10 cellular contexts compared by ENCODE assay signal in the genomic region with DNA sequence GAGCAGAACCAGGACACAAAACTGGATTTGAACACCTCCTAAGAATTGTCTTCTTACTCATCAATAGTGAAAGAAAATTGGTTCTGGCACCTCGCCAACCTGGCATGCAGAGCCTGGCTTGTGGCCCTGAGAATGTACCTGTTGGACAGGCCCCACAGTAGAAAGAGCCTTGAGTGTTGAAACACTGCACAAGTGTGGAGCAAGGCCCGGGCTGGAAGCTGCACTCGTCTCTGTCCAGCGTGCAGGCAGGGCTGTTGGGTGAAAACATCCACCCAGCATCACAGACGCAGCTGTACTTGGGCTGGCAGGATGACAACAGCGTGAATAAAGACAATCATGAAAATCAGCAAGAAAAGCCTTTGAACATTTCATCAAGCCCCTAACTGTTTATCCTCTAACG. TPM values are rescaled to one million over a fixed set of nuclear protein-coding genes. Genes with fewer than 3 reads are reported as not detected.
DNase-seq lines count a peak whose midpoint lies in the region; ATAC-seq and TF ChIP-seq lines count a peak whose summit lies in the region.
"Had no signal": no experiment of that assay in that cellular context is flagged by ENCODE, and none has a peak within 500 bp of the region (broad histone marks: within the 10 kb centered on the region; RNA-seq: fewer than 3 reads in every experiment).

No MANE protein-coding gene starts in this region.

- H3K4me1 ChIP-seq in cardiac muscle cell (ENCODE audit: low read depth), result no peaks in the 10 kb centered on the region
- H3K4me1 ChIP-seq in lung (ENCODE audit: control insufficient read depth in 2 of 2, insufficient read depth in 2 of 2, low read length in 2 of 2), result no peaks in the 10 kb centered on the region
- no peaks in the 10 kb centered on the region for H3K4me1 ChIP-seq in upper lobe of right lung

- H3K36me3 ChIP-seq in cardiac muscle cell (no peaks in the 10 kb centered on the region), lung (ENCODE audit: control insufficient read depth in 2 of 2, insufficient read depth in 2 of 2, low read length in 2 of 2) (no peaks in the 10 kb centered on the region), upper lobe of right lung (no peaks in the 10 kb centered on the region)

- no peaks in the 10 kb centered on the region for H3K27me3 ChIP-seq in cardiac muscle cell
- H3K27me3 ChIP-seq in lung (ENCODE audit: control insufficient read depth, insufficient read depth), result no peaks in the 10 kb centered on the region
- H3K27me3 ChIP-seq in upper lobe of right lung, result no peaks in the 10 kb centered on the region

- no peak overlapping the region for H3K27ac ChIP-seq in cardiac muscle cell
- H3K27ac ChIP-seq in lung (ENCODE audit: low read depth in 1 of 2, low read length in 1 of 2), result no peak overlapping the region
- no peak overlapping the region for H3K27ac ChIP-seq in upper lobe of right lung

- TF ChIP-seq CTCF in cardiac muscle cell (IDR thresholded peaks at IDR 0.05; ENCODE audit: low read depth, low read length) (no peak), cardiac fibroblast (IDR thresholded peaks at IDR 0.05; ENCODE audit: low read depth, low read length) (no peak), lung (IDR thresholded peaks at IDR 0.05; ENCODE audit: control extremely low read depth, extremely low read depth) (no peak), upper lobe of right lung (IDR thresholded peaks at IDR 0.05) (no peak), omental fat pad (IDR thresholded peaks at IDR 0.05) (no peak)

- ATAC-seq in Right ventricle myocardium inferior (no peak), lung (ENCODE audit: insufficient read depth, low FRiP score) (no peak), upper lobe of right lung (peak; percentile 36), omental fat pad (ENCODE audit: low FRiP score) (no peak)

- H3K9me3 ChIP-seq in cardiac muscle cell (ENCODE audit: low read depth), result no peaks in the 10 kb centered on the region
- H3K9me3 ChIP-seq in lung (ENCODE audit: control insufficient read depth in 2 of 2, insufficient read depth in 1 of 2, low read length in 1 of 2), result no peaks in the 10 kb centered on the region
- no peaks in the 10 kb centered on the region for H3K9me3 ChIP-seq in upper lobe of right lung

- 60 to 71% methylated on average over 7 of the region's 7 CpGs for WGBS in lung, 2 donors

- intact Hi-C loops in Right ventricle myocardium inferior (cut with DNase I) (no loop called here), upper lobe of right lung (cut with DNase I) (no loop called here)

- peak; percentile 23 to 70 for DNase-seq in cardiac muscle cell (ENCODE audit: low read depth in 1 of 2, low spot score in 1 of 2)
- DNase-seq in Right ventricle myocardium inferior (ENCODE audit: missing footprints), result no peak
- peak; percentile 47 to 63 for DNase-seq in cardiac fibroblast (ENCODE audit: low read depth in 2 of 2)
- DNase-seq in lung (ENCODE audit: low spot score), result peak; percentile 30
- no peak for DNase-seq in upper lobe of right lung
- DNase-seq in omental fat pad (ENCODE audit: low spot score), result no peak
- DNase-seq in SIG-M5 treated with dmso at 0.1 percent for 504 hours (lab: John Stamatoyannopoulos, UW; ENCODE audit: unreplicated experiment), result no peak
- no peak for DNase-seq in SHP77 (lab: John Stamatoyannopoulos, UW)
- DNase-seq: activated CD4-positive, alpha-beta T cell treated with anti-CD3 and anti-CD28 coated beads, Interleukin-2, amount 50 U/mL, for 4 hours; NK-92 treated with Interleukin-12 subunit alpha and Interleukin-12 subunit beta, amount 100 ng/mL, for 24 hours had no signal

- H3K4me3 ChIP-seq in cardiac muscle cell (no peak overlapping the region), cardiac fibroblast (replicated peaks in 1 of 2; ENCODE audit: low read depth in 2 of 2, low read length in 2 of 2) (no peak overlapping the region), lung (no peak overlapping the region), upper lobe of right lung (no peak overlapping the region)

RNA-seq across cellular contexts. Expression of a gene that starts 15.7 kb away (rescaled TPM):
- total RNA-seq in cardiac muscle cell, result 1.7 and 2.7 TPM in 2 replicates
- 0.79 and 1.4 TPM in 2 replicates for polyA plus RNA-seq in cardiac muscle cell
- total RNA-seq in Right ventricle myocardium inferior, result 0.92 TPM
- total RNA-seq in lung, result 1 to 10 TPM; 1.7 to 5.1 TPM
- under 1 TPM; 0.33 to 0.35 TPM for polyA plus RNA-seq in lung
- total RNA-seq in upper lobe of right lung, result 1.3 TPM
- 1 to 10 TPM; 1.6 to 4.5 (median 2.2) TPM for total RNA-seq in omental fat pad

Comparison
In these comparisons a context has a peak if more than half of its experiments do, and no peak if none do; other contexts are left out.
1. DNase-seq: peak in cardiac muscle cell (2 of 2), cardiac fibroblast (2 of 2) and lung (single experiment); none in Right ventricle myocardium inferior (single experiment), upper lobe of right lung (single experiment), omental fat pad (single experiment), SIG-M5 treated with dmso at 0.1 percent for 504 hours (single experiment) and SHP77 (0 of 2).